Comparison of ENCODE assay signal across 29 cellular contexts in genomic region chr5:40431734-40432133, GRCh38.
"Had no signal": no experiment of that assay in that cellular context is flagged by ENCODE, and none has a peak within 500 bp of the region (broad histone marks: within the 10 kb centered on the region; RNA-seq: fewer than 3 reads in every experiment).

No MANE protein-coding gene starts in this region.

- H3K27ac ChIP-seq: coronary artery, esophagus squamous epithelium, neural progenitor cell, parathyroid adenoma, right atrium auricular region, thoracic aorta, tibial nerve, upper lobe of right lung, uterus had no signal

- H3K4me3 ChIP-seq: coronary artery, esophagus squamous epithelium, lung, neural progenitor cell, right atrium auricular region, thoracic aorta, tibial nerve, upper lobe of right lung, uterus had no signal

- H3K9me3 Mint-ChIP-seq: effector memory CD8-positive, alpha-beta T cell; memory B cell; naive thymus-derived CD4-positive, alpha-beta T cell; neural progenitor cell; stimulated activated effector memory CD8-positive, alpha-beta T cell treated with anti-CD3 and anti-CD28 coated beads, Interleukin-12 subunit alpha, Interleukin-12 subunit beta, amount 100 ng/mL, for 72 hours had no signal

- H3K36me3 ChIP-seq: esophagus squamous epithelium, neural progenitor cell, right atrium auricular region, thoracic aorta, tibial nerve, upper lobe of right lung, uterus had no signal

- H3K27me3 Mint-ChIP-seq: effector memory CD8-positive, alpha-beta T cell; memory B cell; naive thymus-derived CD4-positive, alpha-beta T cell; progenitor cell of endocrine pancreas had no signal

- H3K4me1 ChIP-seq: parathyroid adenoma, uterus had no signal

- H3K9me3 ChIP-seq: esophagus squamous epithelium, right atrium auricular region, thoracic aorta, tibial nerve, upper lobe of right lung, uterus had no signal

- H3K36me3 Mint-ChIP-seq: memory B cell; neural progenitor cell; stimulated activated effector memory CD8-positive, alpha-beta T cell treated with anti-CD3 and anti-CD28 coated beads, Interleukin-12 subunit alpha, Interleukin-12 subunit beta, amount 100 ng/mL, for 72 hours had no signal

- ATAC-seq: effector memory CD8-positive, alpha-beta T cell; left lobe of liver; naive thymus-derived CD4-positive, alpha-beta T cell; sciatic nerve; stimulated activated effector memory CD8-positive, alpha-beta T cell treated with anti-CD3 and anti-CD28 coated beads, Interleukin-12 subunit alpha, Interleukin-12 subunit beta, amount 100 ng/mL, for 72 hours; upper lobe of right lung had no signal

- FAIRE-seq: endometrium, keratinocyte had no signal

- H3K4me3 Mint-ChIP-seq: effector memory CD8-positive, alpha-beta T cell; memory B cell; naive thymus-derived CD4-positive, alpha-beta T cell; nephron; neural progenitor cell; stimulated activated effector memory CD8-positive, alpha-beta T cell treated with anti-CD3 and anti-CD28 coated beads, Interleukin-12 subunit alpha, Interleukin-12 subunit beta, amount 100 ng/mL, for 72 hours had no signal

- H3K27ac Mint-ChIP-seq: memory B cell; naive thymus-derived CD4-positive, alpha-beta T cell; nephron; neural progenitor cell; progenitor cell of endocrine pancreas; stimulated activated effector memory CD8-positive, alpha-beta T cell treated with anti-CD3 and anti-CD28 coated beads, Interleukin-12 subunit alpha, Interleukin-12 subunit beta, amount 100 ng/mL, for 72 hours had no signal

- DNase-seq: cerebellar nuclear complex; dermis blood vessel endothelial cell; effector memory CD8-positive, alpha-beta T cell; erythroblast; esophagus squamous epithelium; foreskin melanocyte; hypothalamus; naive thymus-derived CD4-positive, alpha-beta T cell; stimulated activated CD4-positive, alpha-beta T cell treated with anti-CD3 and anti-CD28 coated beads, Interleukin-2, amount 100 ng/mL, for 24 hours; stimulated activated CD4-positive, alpha-beta T cell treated with anti-CD3 and anti-CD28 coated beads, Interleukin-4, amount 100 ng/mL, for 24 hours; stimulated activated naive CD4-positive, alpha-beta T cell treated with Interleukin-2 at 50 U/mL for 16 hours; substantia nigra; upper lobe of right lung; uterus had no signal

- H3K4me1 Mint-ChIP-seq: nephron, neural progenitor cell had no signal
